ENCODE assay signal across 8 cellular contexts in the genomic region with DNA sequence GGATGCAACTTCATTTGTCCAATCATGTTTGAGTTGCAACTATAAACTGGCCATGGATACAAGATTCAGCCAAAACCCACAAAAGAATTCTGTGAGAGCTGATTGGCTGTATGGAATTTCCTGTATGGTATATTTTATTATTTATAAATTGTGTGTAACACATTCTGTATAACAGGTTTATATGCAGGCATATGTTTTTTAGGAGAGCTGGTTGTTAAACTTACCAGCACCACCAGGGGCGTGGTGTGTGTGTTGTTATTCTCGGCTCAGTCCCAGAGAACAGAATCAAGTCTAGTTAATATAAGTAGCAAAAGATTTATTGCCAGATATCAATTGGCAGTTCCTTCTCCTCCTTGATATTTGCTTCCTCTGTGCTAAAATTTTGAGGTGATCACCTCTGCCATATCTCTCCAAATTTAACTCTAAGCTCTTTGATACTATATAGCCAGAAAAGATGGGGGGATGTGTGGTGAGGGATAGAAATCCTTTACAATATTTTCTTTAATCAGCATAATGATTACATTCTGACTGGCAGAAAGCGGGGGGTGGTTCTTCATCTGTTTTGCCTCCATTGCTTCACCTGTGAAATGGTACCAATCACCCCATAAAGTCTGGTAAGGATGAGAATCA. TPM values are rescaled to one million over a fixed set of nuclear protein-coding genes. Genes with fewer than 3 reads are reported as not detected.
DNase-seq lines count a peak whose midpoint lies in the region; ATAC-seq, FAIRE-seq and TF ChIP-seq lines count a peak whose summit lies in the region.

No MANE protein-coding gene starts in this region.

- no peak for ATAC-seq in heart right ventricle
- ATAC-seq in left cardiac atrium: no peak
- peak; percentile 61 for ATAC-seq in esophagus mucosa
- no peak for ATAC-seq in GM19455 (IDR thresholded peaks at IDR 0.05; ENCODE audit: unreplicated experiment)

- H3K4me1 ChIP-seq in heart right ventricle: peaks cover 0 to 8% (median 0%) of the 10 kb centered on the region in 9 donors
- peaks cover 4% of the 10 kb centered on the region for H3K4me1 ChIP-seq in smooth muscle cell (ENCODE audit: low read depth)

- H3K4me2 ChIP-seq in smooth muscle cell: no peak overlapping the region

- H3K27me3 ChIP-seq in heart right ventricle (no peaks in the 10 kb centered on the region), smooth muscle cell (ENCODE audit: low read depth) (no peaks in the 10 kb centered on the region)

- H2AFZ ChIP-seq in smooth muscle cell (ENCODE audit: low read depth): no peak overlapping the region

- TF ChIP-seq CTCF in heart right ventricle (IDR thresholded peaks at IDR 0.05) (peak in 7 of 9 donors; percentile 27 to 48 (median 40)), smooth muscle cell (IDR thresholded peaks at IDR 0.05; ENCODE audit: borderline replicate concordance, insufficient read depth, poor library complexity, severe bottlenecking) (peak; percentile 46)

- FAIRE-seq in RCC 7860 (lab: Jason Lieb, UNC): peak; percentile 59

- intact Hi-C loops in heart right ventricle (cut with DNase I): loop anchor here in 4 of 10 donors (5.0 to 10.0 kb wide), 5 partner anchors 74 to 454 kb away; no protein-coding TSS in a partner anchor
- intact Hi-C loops in left cardiac atrium (cut with DNase I): no loop called here

- H4K20me1 ChIP-seq in smooth muscle cell (ENCODE audit: low read depth): no peaks in the 10 kb centered on the region

- no peak overlapping the region for H3K4me3 ChIP-seq in heart right ventricle
- no peak overlapping the region for H3K4me3 ChIP-seq in smooth muscle cell

- no peaks in the 10 kb centered on the region for H3K36me3 ChIP-seq in heart right ventricle
- no peaks in the 10 kb centered on the region for H3K36me3 ChIP-seq in smooth muscle cell (ENCODE audit: low read depth)

- no peaks in the 10 kb centered on the region for H3K9me3 ChIP-seq in heart right ventricle
- H3K9me3 ChIP-seq in smooth muscle cell (replicated peaks; ENCODE audit: low read depth): no peaks in the 10 kb centered on the region

- H3K27ac ChIP-seq in heart right ventricle: no peak overlapping the region
- no peak overlapping the region for H3K27ac ChIP-seq in smooth muscle cell (ENCODE audit: low read depth)

- DNase-seq in heart right ventricle: no peak
- no peak for DNase-seq in left cardiac atrium
- DNase-seq in RCC 7860 (ENCODE audit: low spot score): no peak
- no peak for DNase-seq in smooth muscle cell (lab: John Stamatoyannopoulos, UW; ENCODE audit: unreplicated experiment)
- no peak for DNase-seq in cortex of kidney (lab: John Stamatoyannopoulos, UW)
- no peak for DNase-seq in activated CD4-positive, CD25-positive, alpha-beta regulatory T cell (lab: John Stamatoyannopoulos, UW)

- H3F3A ChIP-seq in smooth muscle cell (ENCODE audit: low read depth): no peaks in the 10 kb centered on the region

- 33 to 35% methylated on average over 3 of the region's 3 CpGs for WGBS in heart right ventricle, 2 donors
- WGBS in smooth muscle cell (ENCODE audit: low lambda C conversion rate): 25% methylated on average over 3 of the region's 3 CpGs

- no peaks in the 10 kb centered on the region for H3K79me2 ChIP-seq in smooth muscle cell (ENCODE audit: low read depth)

- H3K9ac ChIP-seq in smooth muscle cell (ENCODE audit: low read depth): no peak overlapping the region

RNA-seq across cellular contexts. Expression of a gene that starts 22.9 kb away (rescaled TPM):
- 1 to 10 TPM; 2.1 to 6.0 (median 3.0) TPM for total RNA-seq in heart right ventricle
- 10 to 100 TPM in 1 of 2 donors, 1 to 10 TPM in 1; 6.8 to 18.0 TPM for polyA plus RNA-seq in heart right ventricle
- 1 to 10 TPM; 3.2 to 3.4 TPM for total RNA-seq in left cardiac atrium
- total RNA-seq in esophagus mucosa: 3.7 TPM
- total RNA-seq in smooth muscle cell: 4.8 and 10.2 TPM in 2 replicates
- polyA plus RNA-seq in smooth muscle cell: 0.18 and 2.8 TPM in 2 replicates

RNA-seq across cellular contexts. Expression of a gene that starts 37.0 kb away (rescaled TPM):
- 10 to 100 TPM; 29.9 to 55.8 (median 39.9) TPM for total RNA-seq in heart right ventricle
- polyA plus RNA-seq in heart right ventricle: 100 to 1,000 TPM; 115 to 217 TPM
- 10 to 100 TPM; 41.0 to 52.2 TPM for total RNA-seq in left cardiac atrium
- 47.9 TPM for total RNA-seq in esophagus mucosa
- 20.9 and 26.7 TPM in 2 replicates for total RNA-seq in smooth muscle cell
- polyA plus RNA-seq in smooth muscle cell: 128 and 135 TPM in 2 replicates
